Comparison of ENCODE assay signal across 10 cellular contexts in the genomic region with DNA sequence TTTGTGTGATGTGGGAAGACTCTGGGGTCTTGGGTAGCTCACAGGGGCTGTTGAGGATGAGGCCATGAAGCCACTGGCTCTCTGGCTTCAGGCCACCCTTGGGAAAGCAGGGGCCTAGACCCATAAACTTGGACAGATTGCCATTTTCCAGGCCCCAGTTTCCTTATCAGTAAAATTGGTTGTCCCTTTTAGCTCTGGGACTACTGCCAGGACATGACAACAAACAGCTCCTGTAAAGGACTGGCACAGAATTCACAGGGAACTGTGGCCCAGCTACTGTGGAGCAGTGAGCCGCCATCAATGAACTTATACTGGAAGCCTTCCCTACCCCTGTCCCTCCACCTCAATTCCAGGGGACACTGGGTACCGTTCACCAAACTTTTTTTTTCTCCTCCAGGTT. TPM values are rescaled to one million over a fixed set of nuclear protein-coding genes. Genes with fewer than 3 reads are reported as not detected.
"Had no signal": no experiment of that assay in that cellular context is flagged by ENCODE, and none has a peak within 500 bp of the region (broad histone marks: within the 10 kb centered on the region; RNA-seq: fewer than 3 reads in every experiment).

No MANE protein-coding gene starts in this region.

RNA-seq across cellular contexts. Expression of a gene that starts 36.6 kb away (rescaled TPM):
- total RNA-seq: activated CD4-positive, alpha-beta T cell treated with anti-CD3 and anti-CD28 coated beads, Interleukin-2, amount 10 ng/mL, durations not matched to agents 24 days and 14 days; activated naive CD8-positive, alpha-beta T cell treated with anti-CD3 and anti-CD28 coated beads for 36 hours; gastrocnemius medialis; myocyte; T-helper 1 cell treated with Interleukin-12 subunit alpha and Interleukin-12 subunit beta and Interleukin-4 antibody, amounts not matched to agents 30 ng/mL and 1 ng/mL, for 36 hours had no signal
- polyA plus RNA-seq: immature natural killer cell had no signal

RNA-seq across cellular contexts. Expression of a gene that starts 36.7 kb away (rescaled TPM):
- total RNA-seq: activated CD4-positive, alpha-beta T cell treated with anti-CD3 and anti-CD28 coated beads, Interleukin-2, amount 10 ng/mL, durations not matched to agents 24 days and 14 days; activated CD8-positive, alpha-beta T cell treated with anti-CD3 and anti-CD28 coated beads for 36 hours; activated naive CD8-positive, alpha-beta T cell treated with anti-CD3 and anti-CD28 coated beads for 36 hours; gastrocnemius medialis; mesothelial cell of epicardium; myocyte; posterior vena cava; skeletal muscle tissue; T-helper 1 cell treated with Interleukin-12 subunit alpha and Interleukin-12 subunit beta and Interleukin-4 antibody, amounts not matched to agents 30 ng/mL and 1 ng/mL, for 36 hours had no signal
- polyA plus RNA-seq: immature natural killer cell had no signal

RNA-seq across cellular contexts. Expression of a gene that starts 52.3 kb away (rescaled TPM):
- total RNA-seq: activated CD4-positive, alpha-beta T cell treated with anti-CD3 and anti-CD28 coated beads, Interleukin-2, amount 10 ng/mL, durations not matched to agents 24 days and 14 days; activated CD8-positive, alpha-beta T cell treated with anti-CD3 and anti-CD28 coated beads for 36 hours; activated naive CD8-positive, alpha-beta T cell treated with anti-CD3 and anti-CD28 coated beads for 36 hours; gastrocnemius medialis; myocyte; skeletal muscle tissue had no signal
- polyA plus RNA-seq: immature natural killer cell had no signal

RNA-seq across cellular contexts. Expression of a gene that starts 52.4 kb away (rescaled TPM):
- total RNA-seq: activated CD8-positive, alpha-beta T cell treated with anti-CD3 and anti-CD28 coated beads for 36 hours; myocyte had no signal
